Comparison of ENCODE assay signal across 18 cellular contexts in the genomic region with DNA sequence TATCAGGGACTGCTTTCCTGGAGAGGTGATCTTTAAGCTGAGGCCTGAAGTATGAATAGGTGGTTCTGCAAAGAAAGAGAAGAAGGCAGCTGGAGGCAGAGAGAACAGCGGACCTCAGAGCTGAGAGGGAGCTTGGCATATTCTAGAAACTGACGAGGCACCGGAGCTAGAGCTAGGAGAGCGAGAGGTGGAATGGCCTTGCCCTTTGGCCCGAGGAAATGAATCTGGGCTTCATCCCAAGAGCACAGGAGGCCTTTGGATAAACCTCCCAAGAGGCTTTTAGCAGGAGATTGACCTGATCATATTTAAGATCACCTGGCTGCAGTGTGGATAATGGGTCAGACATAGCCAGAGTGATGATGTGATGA. TPM values are rescaled to one million over a fixed set of nuclear protein-coding genes. Genes with fewer than 3 reads are reported as not detected.
DNase-seq lines count a peak whose midpoint lies in the region; ATAC-seq and TF ChIP-seq lines count a peak whose summit lies in the region.
"Had no signal": no experiment of that assay in that cellular context is flagged by ENCODE, and none has a peak within 500 bp of the region (broad histone marks: within the 10 kb centered on the region; RNA-seq: fewer than 3 reads in every experiment).

No MANE protein-coding gene starts in this region.

- intact Hi-C loops in IMR-90 (cut with micrococcal nuclease), result no loop called here

- H3K79me1 ChIP-seq in IMR-90 (ENCODE audit: low read depth in 1 of 2, low read length in 2 of 2), result no peaks in the 10 kb centered on the region

- dilution Hi-C loops in IMR-90 (cut with HindIII; ENCODE audit: low sequenced_read_pairs, unreplicated experiment), result no loop called here

- H4K5ac ChIP-seq in IMR-90 (ENCODE audit: low read depth, low read length), result no peak overlapping the region

- no peak overlapping the region for H2AFZ ChIP-seq in IMR-90 (replicated peaks; ENCODE audit: low read length, poor library complexity)

- H2AK9ac ChIP-seq in IMR-90 (replicated peaks; ENCODE audit: low read depth, low read length, poor library complexity), result peak overlapping the region; percentile 9

- H3K14ac ChIP-seq in IMR-90 (replicated peaks; ENCODE audit: low read depth, low read length), result no peak overlapping the region

- H3K9me1 ChIP-seq in IMR-90 (ENCODE audit: insufficient read depth, low read length), result no peaks in the 10 kb centered on the region; the same call in 1 of the 2 replicates

- no peak overlapping the region for H3K4ac ChIP-seq in IMR-90 (ENCODE audit: low read depth, low read length)

- POLR2A ChIA-PET in IMR-90 (lab: Charles Lee; ENCODE audit: unreplicated experiment), result no interaction called here

- ATAC-seq in IMR-90 (ENCODE audit: low read depth) (no peak), left lobe of liver (peak; percentile 48)

- H4K20me1 ChIP-seq in IMR-90 (ENCODE audit: insufficient read depth, low read length), result no peaks in the 10 kb centered on the region

- BruUV-seq in IMR-90 (replicated peaks; lab: Mats Ljungman, UMichigan), result no TSS peak

- H3K56ac ChIP-seq in IMR-90 (ENCODE audit: extremely low read depth, insufficient read depth, low read length), result no peak overlapping the region

- H2BK20ac ChIP-seq in IMR-90 (ENCODE audit: low read depth, low read length), result no peak overlapping the region

- H3K4me3 ChIP-seq in IMR-90 (ENCODE audit: insufficient read depth, low read depth, low read length), result no peak overlapping the region
- no peak overlapping the region for H3K4me3 ChIP-seq in skeletal muscle tissue (ENCODE audit: low read length in 3 of 3)
- H3K4me3 ChIP-seq: HAP-1 had no signal

- no peak overlapping the region for H2BK15ac ChIP-seq in IMR-90 (ENCODE audit: low read depth, low read length)

- H3K9me3 ChIP-seq in IMR-90 (ENCODE audit: control insufficient read depth, insufficient read depth, low read length) (peaks cover 8% of the 10 kb centered on the region), skeletal muscle tissue (ENCODE audit: control insufficient read depth in 3 of 3, low read length in 3 of 3) (no peaks in the 10 kb centered on the region)
- H3K9me3 ChIP-seq: HAP-1 had no signal

- CTCF ChIA-PET in IMR-90 (lab: Yijun Ruan, JAX), result interaction anchor here (0.6 to 2.3 kb wide), 8 partner anchors 9 to 63 kb away, joined by 3 to 8 read pairs (median 4); no protein-coding TSS in a partner anchor

- H3K23ac ChIP-seq in IMR-90 (ENCODE audit: low read depth, low read length), result no peak overlapping the region

- no peak overlapping the region for H3K9ac ChIP-seq in IMR-90 (ENCODE audit: low read depth, low read length)
- peak overlapping the region in 1 of 3 donors; percentile 0 for H3K9ac ChIP-seq in skeletal muscle tissue (ENCODE audit: low read depth in 1 of 3, low read length in 3 of 3)

- no peak overlapping the region for H4K8ac ChIP-seq in IMR-90 (ENCODE audit: low read depth in 2 of 2, low read length in 2 of 2)

- DNase-seq in NCI-H82 (lab: John Stamatoyannopoulos, UW) (peak; percentile 60), NCI-H82 treated with DMSO at 0.1 percent for 48 hours (lab: John Stamatoyannopoulos, UW; ENCODE audit: unreplicated experiment) (no peak), IMR-90 (no peak), left lobe of liver (ENCODE audit: low spot score) (peak; percentile 76), NCI-H1417 treated with DMSO at 0.1 percent for 48 hours (lab: John Stamatoyannopoulos, UW) (no peak), RKO (ENCODE audit: low spot score) (no peak), RPMI8226 (no peak)
- DNase-seq: DMS79 treated with DMSO at 0.1 percent for 48 hours, MM.1S, NCI-H1092, NCI-H2081, NCI-H446 treated with DMSO at 0.1 percent for 48 hours, SHP77 treated with DMSO at 0.1 percent for 48 hours had no signal

- no peak overlapping the region for H2BK120ac ChIP-seq in IMR-90 (ENCODE audit: low read depth, low read length)

- no peak for TF ChIP-seq POLR2A in IMR-90 (IDR thresholded peaks at IDR 0.05; ENCODE audit: low read depth, low read length)

- H3K4me2 ChIP-seq in IMR-90 (ENCODE audit: low read depth, low read length), result no peak overlapping the region

- H3K27ac ChIP-seq in IMR-90 (ENCODE audit: insufficient read depth, low read length) (no peak overlapping the region), skeletal muscle tissue (ENCODE audit: low read depth, low read length) (peak overlapping the region; percentile 50)
- H3K27ac ChIP-seq: 22Rv1, HL-60 had no signal

- H3K27me3 ChIP-seq in IMR-90 (ENCODE audit: control insufficient read depth, insufficient read depth, low read length), result peaks cover 41% of the 10 kb centered on the region
- H3K27me3 ChIP-seq in skeletal muscle tissue (ENCODE audit: control insufficient read depth in 3 of 3, insufficient read depth in 3 of 3, low read length in 3 of 3), result peaks cover 0 to 3% (median 0%) of the 10 kb centered on the region in 3 donors

- no CpG with 5 or more reads among the region's 5 CpGs for WGBS in IMR-90 (ENCODE audit: extremely low coverage in 2 of 2, insufficient read length in 1 of 2), 2 experiments

- no peak overlapping the region for H3K18ac ChIP-seq in IMR-90 (ENCODE audit: low read depth, low read length)

- H3K36me3 ChIP-seq in IMR-90 (ENCODE audit: control insufficient read depth, insufficient read depth, low read length), result no peaks in the 10 kb centered on the region
- H3K36me3 ChIP-seq in skeletal muscle tissue (ENCODE audit: control insufficient read depth in 3 of 3, insufficient read depth in 3 of 3, low read length in 3 of 3), result peaks cover 0 to 8% (median 0%) of the 10 kb centered on the region in 3 donors
- H3K36me3 ChIP-seq: HAP-1 had no signal

- TF ChIP-seq CTCF in IMR-90 (conservative IDR thresholded peaks at IDR 0.05; ENCODE audit: low read depth, low read length), result no peak

- H3K4me1 ChIP-seq in IMR-90 (ENCODE audit: control insufficient read depth, insufficient read depth, low read length) (peaks cover 3% of the 10 kb centered on the region; the same call in 1 of the 2 replicates), skeletal muscle tissue (ENCODE audit: control insufficient read depth in 3 of 3, insufficient read depth in 3 of 3, low read length in 3 of 3) (peaks cover 90 to 99% (median 95%) of the 10 kb centered on the region in 3 donors)
- H3K4me1 ChIP-seq: HAP-1 had no signal

- H2AK5ac ChIP-seq in IMR-90 (ENCODE audit: low read depth, low read length), result no peak overlapping the region

- no peak for TF ChIP-seq RAD21 in IMR-90 (IDR thresholded peaks at IDR 0.05; ENCODE audit: low read length)

- in situ Hi-C loops in IMR-90 (cut with MboI; ENCODE audit: low sequenced_read_pairs), result no loop called here

- H4K91ac ChIP-seq in IMR-90 (ENCODE audit: insufficient read depth, low read depth, low read length), result no peak overlapping the region

- H2BK5ac ChIP-seq in IMR-90 (ENCODE audit: low read depth, low read length, poor library complexity, severe bottlenecking), result no peak overlapping the region

TF ChIP-seq in IMR-90, 13 proteins besides CTCF, POLR2A, EP300 and RAD21:
- no peak for TF ChIP-seq MAZ (IDR thresholded peaks at IDR 0.05; ENCODE audit: borderline replicate concordance, low read depth, low read length)
- TF ChIP-seq BHLHE40 (IDR thresholded peaks at IDR 0.05; ENCODE audit: low read depth, low read length), result no peak
- no peak for TF ChIP-seq FOS (IDR thresholded peaks at IDR 0.05; ENCODE audit: low read depth, low read length)
- TF ChIP-seq MXI1 (IDR thresholded peaks at IDR 0.05; ENCODE audit: borderline replicate concordance, low read depth, low read length), result no peak
- TF ChIP-seq RFX5 (IDR thresholded peaks at IDR 0.05; ENCODE audit: low read depth, low read length), result no peak
- TF ChIP-seq, protein P1, sequence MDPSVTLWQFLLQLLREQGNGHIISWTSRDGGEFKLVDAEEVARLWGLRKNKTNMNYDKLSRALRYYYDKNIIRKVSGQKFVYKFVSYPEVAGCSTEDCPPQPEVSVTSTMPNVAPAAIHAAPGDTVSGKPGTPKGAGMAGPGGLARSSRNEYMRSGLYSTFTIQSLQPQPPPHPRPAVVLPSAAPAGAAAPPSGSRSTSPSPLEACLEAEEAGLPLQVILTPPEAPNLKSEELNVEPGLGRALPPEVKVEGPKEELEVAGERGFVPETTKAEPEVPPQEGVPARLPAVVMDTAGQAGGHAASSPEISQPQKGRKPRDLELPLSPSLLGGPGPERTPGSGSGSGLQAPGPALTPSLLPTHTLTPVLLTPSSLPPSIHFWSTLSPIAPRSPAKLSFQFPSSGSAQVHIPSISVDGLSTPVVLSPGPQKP (IDR thresholded peaks at IDR 0.05; ENCODE audit: borderline replicate concordance, low read depth, low read length), result no peak
- TF ChIP-seq CHD1 (IDR thresholded peaks at IDR 0.05; ENCODE audit: low read depth, low read length), result no peak
- no peak for TF ChIP-seq SMC3 (IDR thresholded peaks at IDR 0.05; ENCODE audit: low read depth, low read length)
- TF ChIP-seq NFE2L2 (IDR thresholded peaks at IDR 0.05; ENCODE audit: low read depth, low read length), result no peak

RNA-seq across cellular contexts. Expression of a gene that starts 7.9 kb away (rescaled TPM):
- total RNA-seq in IMR-90 (2012; rRNA removed) (under 0.01 and 0.18 TPM in 2 replicates), left lobe of liver (30.0 TPM), skeletal muscle tissue (88.7 TPM)
- 0.09 and 0.10 TPM in 2 replicates for polyA plus RNA-seq in IMR-90 (2012; rRNA removed)
- polyA plus RNA-seq in IMR-90 (2012; cell fraction: cytosol; rRNA removed), result 0.04 and 0.23 TPM in 2 replicates
- 0.19 and 0.22 TPM in 2 replicates for polyA plus RNA-seq in IMR-90 (2012; cell fraction: nucleus; rRNA removed; ENCODE audit: low replicate concordance)
- total RNA-seq: OCI-LY7 had no signal

Comparison
In these comparisons a context has a peak if more than half of its experiments do, and no peak if none do; other contexts are left out.
1. DNase-seq: peak in NCI-H82 (single experiment) and left lobe of liver (single experiment); none in NCI-H82 treated with DMSO at 0.1 percent for 48 hours (single experiment), IMR-90 (single experiment), NCI-H1417 treated with DMSO at 0.1 percent for 48 hours (single experiment), RKO (single experiment) and RPMI8226 (single experiment).
2. RNA of a gene that starts 7.9 kb away (total RNA-seq): 88.7 TPM in skeletal muscle tissue (single experiment) and 30.0 TPM in left lobe of liver (single experiment); under 0.01 to 0.18 TPM in IMR-90; every median in the first group is over 10 times any median in the second.